Comparison of ENCODE assay signal across 9 cellular contexts in the genomic region with DNA sequence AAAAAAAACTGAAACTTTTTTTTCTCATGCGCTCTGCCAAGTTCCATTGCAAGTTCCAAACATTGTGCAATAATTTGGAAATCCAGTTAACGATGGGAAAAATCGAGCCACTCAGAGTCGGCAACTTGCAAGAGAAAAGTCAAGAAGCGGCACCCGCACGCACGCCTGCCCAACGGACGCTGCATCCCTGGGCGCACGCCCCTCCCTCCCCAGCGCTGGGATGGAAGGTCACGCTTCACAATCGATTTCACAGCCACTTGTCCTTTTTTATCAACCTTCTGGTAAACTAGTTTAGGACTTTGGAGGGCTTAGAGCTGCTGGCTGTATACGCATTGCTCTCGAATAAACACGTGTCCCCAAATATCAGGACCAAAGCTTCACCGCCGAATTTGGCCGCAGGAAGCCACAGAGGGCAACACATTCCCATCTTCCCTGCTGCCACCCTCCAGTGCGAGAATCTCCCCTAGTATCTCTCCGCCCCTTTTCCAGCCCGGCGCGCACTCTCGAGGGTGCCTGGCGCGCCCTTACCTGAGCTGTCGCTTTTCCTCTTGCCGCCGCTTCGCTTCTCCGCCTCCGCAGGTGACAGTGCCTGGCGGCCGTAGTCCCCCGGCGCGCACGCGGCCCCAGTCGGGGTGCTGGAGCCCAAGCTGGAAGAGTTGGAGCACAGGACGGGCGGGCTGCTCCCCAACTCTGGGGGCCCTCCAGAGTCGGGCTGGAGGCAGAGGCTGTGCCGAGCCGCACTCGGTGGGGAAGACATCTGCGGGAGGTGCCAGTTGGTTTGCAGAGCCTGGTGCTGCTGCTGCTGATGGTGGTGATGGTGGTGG. TPM values are rescaled to one million over a fixed set of nuclear protein-coding genes. Genes with fewer than 3 reads are reported as not detected.
DNase-seq lines count a peak whose midpoint lies in the region; ATAC-seq, FAIRE-seq and TF ChIP-seq lines count a peak whose summit lies in the region.
"Had no signal": no experiment of that assay in that cellular context is flagged by ENCODE, and none has a peak within 500 bp of the region (broad histone marks: within the 10 kb centered on the region; RNA-seq: fewer than 3 reads in every experiment).

No MANE protein-coding gene starts in this region.

- no peaks in the 10 kb centered on the region for H3K36me3 Mint-ChIP-seq in activated CD4-positive, alpha-beta memory T cell treated with anti-CD3 and anti-CD28 coated beads for 36 hours

- intact Hi-C loops in ascending aorta (cut with DNase I), result loop anchor here (2.0 kb wide), 2 partner anchors 385 to 961 kb away; a partner anchor contains a TSS
- intact Hi-C loops in activated CD4-positive, alpha-beta memory T cell treated with anti-CD3 and anti-CD28 coated beads for 36 hours (cut with micrococcal nuclease), result no loop called here

- POLR2A ChIA-PET in activated CD4-positive, alpha-beta memory T cell treated with anti-CD3 and anti-CD28 coated beads for 36 hours (lab: Charles Lee), result no interaction called here

- H3K27ac Mint-ChIP-seq in activated CD4-positive, alpha-beta memory T cell treated with anti-CD3 and anti-CD28 coated beads for 36 hours, result no peak overlapping the region

- H3K4me1 Mint-ChIP-seq in activated CD4-positive, alpha-beta memory T cell treated with anti-CD3 and anti-CD28 coated beads for 36 hours (ENCODE audit: low read depth), result no peaks in the 10 kb centered on the region

- CTCF ChIA-PET in activated CD4-positive, alpha-beta memory T cell treated with anti-CD3 and anti-CD28 coated beads for 36 hours (lab: Charles Lee), result no interaction called here

- peak; percentile 59 for DNase-seq in H7
- peak in 1 of 2 donors; percentile 69 for DNase-seq in ascending aorta (ENCODE audit: low spot score in 2 of 2)
- peak; percentile 21 for DNase-seq in small intestine
- no peak for DNase-seq in activated CD4-positive, alpha-beta memory T cell treated with anti-CD3 and anti-CD28 coated beads for 36 hours
- DNase-seq in OCI-M2 (lab: John Stamatoyannopoulos, UW; ENCODE audit: unreplicated experiment), result no peak
- DNase-seq in midbrain (lab: John Stamatoyannopoulos, UW), result no peak

- WGBS in small intestine, 3 donors, result 3 to 4% (median 3%) methylated on average over 47 to 50 of the region's 50 CpGs

- H3K9me3 ChIP-seq in ascending aorta (no peaks in the 10 kb centered on the region), iPS-15b (ENCODE audit: control insufficient read depth, insufficient read depth, low read length) (no peaks in the 10 kb centered on the region), small intestine (ENCODE audit: control insufficient read depth, low read depth) (no peaks in the 10 kb centered on the region)
- H3K9me3 ChIP-seq: SJSA1 had no signal

- no peak for TF ChIP-seq CTCF in ascending aorta (IDR thresholded peaks at IDR 0.05)

- H3K4me3 ChIP-seq in H7 (ENCODE audit: insufficient read depth, low read depth, low read length) (peak overlapping the region; percentile 29), ascending aorta (peak overlapping the region; percentile 59 to 66), iPS-15b (ENCODE audit: low read depth, low read length) (peak overlapping the region; percentile 79), small intestine (ENCODE audit: low read depth in 1 of 2, low read length in 2 of 2) (peak overlapping the region in 1 of 2 donors; percentile 42)
- H3K4me3 ChIP-seq: SJSA1 had no signal

- no peak for ATAC-seq in esophagus mucosa

- no peak overlapping the region for H3K4me3 Mint-ChIP-seq in activated CD4-positive, alpha-beta memory T cell treated with anti-CD3 and anti-CD28 coated beads for 36 hours

- no peak for FAIRE-seq in small intestine (lab: Jason Lieb, UNC)

- H3K27ac ChIP-seq in ascending aorta (peak overlapping the region; percentile 75 to 83), small intestine (ENCODE audit: low read depth in 1 of 2, low read length in 1 of 2) (no peak overlapping the region)
- H3K27ac ChIP-seq: SJSA1 had no signal

- no peaks in the 10 kb centered on the region for H3K36me3 ChIP-seq in H7 (replicated peaks; ENCODE audit: control insufficient read depth, insufficient read depth, low read length)
- H3K36me3 ChIP-seq in ascending aorta, result no peaks in the 10 kb centered on the region
- H3K36me3 ChIP-seq in iPS-15b (ENCODE audit: control insufficient read depth, insufficient read depth, low read length), result no peaks in the 10 kb centered on the region
- no peaks in the 10 kb centered on the region for H3K36me3 ChIP-seq in small intestine (ENCODE audit: control insufficient read depth in 2 of 2, insufficient read depth in 2 of 2, low read length in 2 of 2)
- H3K36me3 ChIP-seq: SJSA1 had no signal

- H3K27me3 ChIP-seq in H7 (ENCODE audit: control insufficient read depth, insufficient read depth, low read length) (peaks cover 58% of the 10 kb centered on the region), ascending aorta (no peaks in the 10 kb centered on the region), iPS-15b (ENCODE audit: control insufficient read depth, insufficient read depth, low read length) (peaks cover 69% of the 10 kb centered on the region), small intestine (ENCODE audit: control insufficient read depth in 2 of 2, insufficient read depth in 2 of 2, low read length in 2 of 2) (peaks cover 9 to 30% of the 10 kb centered on the region in 2 donors)

- peaks cover 33% of the 10 kb centered on the region for H3K27me3 Mint-ChIP-seq in activated CD4-positive, alpha-beta memory T cell treated with anti-CD3 and anti-CD28 coated beads for 36 hours

- no peak overlapping the region for H3K9ac ChIP-seq in iPS-15b (ENCODE audit: low read depth, low read length)

- H3K9me3 Mint-ChIP-seq in activated CD4-positive, alpha-beta memory T cell treated with anti-CD3 and anti-CD28 coated beads for 36 hours, result no peaks in the 10 kb centered on the region

- no peaks in the 10 kb centered on the region for H3K4me1 ChIP-seq in ascending aorta
- peaks cover 13% of the 10 kb centered on the region for H3K4me1 ChIP-seq in iPS-15b (ENCODE audit: control insufficient read depth, insufficient read depth, low read length)
- peaks cover 3 to 5% of the 10 kb centered on the region in 2 donors for H3K4me1 ChIP-seq in small intestine (ENCODE audit: control insufficient read depth in 2 of 2, insufficient read depth in 1 of 2, low read depth in 1 of 2, low read length in 1 of 2)
- H3K4me1 ChIP-seq: SJSA1 had no signal

RNA-seq across cellular contexts. Expression of a gene that starts 0.9 kb away (rescaled TPM):
- not detected in 2 replicates for total RNA-seq in H7 (2014; rRNA removed; shearing (Covaris generic))
- 35.0 TPM for total RNA-seq in ascending aorta
- 1 to 10 TPM in 1 of 3 donors, not detected in 2; 2.4 TPM for polyA plus RNA-seq in small intestine
- total RNA-seq in activated CD4-positive, alpha-beta memory T cell treated with anti-CD3 and anti-CD28 coated beads for 36 hours, result not detected
- 0.60 TPM for total RNA-seq in esophagus mucosa
- total RNA-seq: SJSA1 had no signal

Comparison
In these comparisons a context has a peak if more than half of its experiments do, and no peak if none do; other contexts are left out.
1. DNase-seq: peak in H7 (single experiment) and small intestine (single experiment); none in activated CD4-positive, alpha-beta memory T cell treated with anti-CD3 and anti-CD28 coated beads for 36 hours (single experiment), OCI-M2 (single experiment) and midbrain (single experiment).
2. H3K27ac ChIP-seq: peak in ascending aorta (2 of 2); none in small intestine (0 of 2).
3. RNA of a gene that starts 0.9 kb away (total RNA-seq): 35.0 TPM in ascending aorta (single experiment); 0.60 TPM in esophagus mucosa (single experiment), not detected in H7 and not detected in activated CD4-positive, alpha-beta memory T cell treated with anti-CD3 and anti-CD28 coated beads for 36 hours; every median in the first group is over 10 times any median in the second.